In the genomic region with DNA sequence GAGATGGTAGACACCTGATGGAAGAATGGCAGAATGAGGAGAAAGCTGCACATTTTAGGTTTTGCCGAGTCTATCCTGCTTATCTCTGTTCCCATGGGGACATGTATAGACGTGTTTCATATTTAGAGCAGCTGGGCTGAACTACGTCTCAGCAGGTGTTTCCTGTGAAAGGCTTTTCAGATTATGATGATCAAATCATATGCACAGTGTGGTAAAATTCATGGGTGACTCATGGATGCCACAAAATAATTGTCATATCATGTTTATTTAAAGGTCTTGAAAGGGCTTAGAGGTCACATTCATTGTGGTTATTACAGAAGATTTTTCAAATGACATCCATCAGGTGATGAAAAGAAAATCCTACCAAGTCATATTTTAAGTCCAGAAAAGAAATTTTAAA, we compare ENCODE assay signal across 8 cellular contexts.
DNase-seq lines count a peak whose midpoint lies in the region; ATAC-seq lines count a peak whose summit lies in the region.

No MANE protein-coding gene starts in this region.

- H3K27me3 ChIP-seq in BLaER1, result no peaks in the 10 kb centered on the region
- H3K27me3 ChIP-seq in GM23248 (replicated peaks; ENCODE audit: insufficient read depth), result peaks cover 35% of the 10 kb centered on the region

- no peak overlapping the region for H2AFZ ChIP-seq in GM23248

- H4K20me1 ChIP-seq in BLaER1 (no peaks in the 10 kb centered on the region), GM23248 (ENCODE audit: insufficient read depth) (no peaks in the 10 kb centered on the region)

- H3K36me3 ChIP-seq in BLaER1 (no peaks in the 10 kb centered on the region), GM23248 (ENCODE audit: low read depth) (no peaks in the 10 kb centered on the region)

- peak; percentile 95 for ATAC-seq in GM18907 (IDR thresholded peaks at IDR 0.05; ENCODE audit: unreplicated experiment)
- peak; percentile 90 for ATAC-seq in HG03095 (IDR thresholded peaks at IDR 0.05; ENCODE audit: unreplicated experiment)

- H3F3A ChIP-seq in GM23248 (ENCODE audit: insufficient read depth), result no peaks in the 10 kb centered on the region

- peaks cover 46% of the 10 kb centered on the region for H3K4me1 ChIP-seq in BLaER1
- no peaks in the 10 kb centered on the region for H3K4me1 ChIP-seq in GM23248 (ENCODE audit: insufficient read depth)

- WGBS in GM23248 (ENCODE audit: low coverage in 1 of 2, low lambda C conversion rate in 2 of 2, missing lambda C conversion rate in 2 of 2), 2 experiments, result 65% methylated on average over 3 of the region's 3 CpGs

- H3K27ac ChIP-seq in BLaER1, result peak overlapping the region; percentile 80; the same call in 1 of the 2 replicates
- no peak overlapping the region for H3K27ac ChIP-seq in GM23248

- DNase-seq in T follicular helper cell (ENCODE audit: low read depth), result peak; percentile 39
- peak; percentile 67 for DNase-seq in pulmonary artery endothelial cell (ENCODE audit: low read depth, low spot score)
- DNase-seq in mucosa of gallbladder (ENCODE audit: low spot score), result no peak
- DNase-seq in NCI-H2227 (lab: John Stamatoyannopoulos, UW; ENCODE audit: unreplicated experiment), result no peak
- DNase-seq in GM23248, result no peak

- peak overlapping the region; percentile 42; the same call in 1 of the 2 replicates for H3K4me3 ChIP-seq in BLaER1
- H3K4me3 ChIP-seq in GM23248, result no peak overlapping the region

- peak overlapping the region; percentile 60 for H3K4me2 ChIP-seq in BLaER1
- no peak overlapping the region for H3K4me2 ChIP-seq in GM23248 (ENCODE audit: unreplicated experiment)

- H3K9me3 ChIP-seq in BLaER1 (peaks cover 29% of the 10 kb centered on the region), GM23248 (ENCODE audit: low read depth) (no peaks in the 10 kb centered on the region)

- in situ Hi-C loops in GM23248 (cut with MboI), result no loop called here

- no peaks in the 10 kb centered on the region for H3K79me2 ChIP-seq in GM23248 (ENCODE audit: insufficient read depth)

- H3K9me2 ChIP-seq in GM23248 (ENCODE audit: insufficient read depth), result no peaks in the 10 kb centered on the region

- H3K9ac ChIP-seq in BLaER1, result no peak overlapping the region
- H3K9ac ChIP-seq in GM23248, result no peak overlapping the region

Comparison
In these comparisons a context has a peak if more than half of its experiments do, and no peak if none do; other contexts are left out.
1. DNase-seq: peak in T follicular helper cell (single experiment) and pulmonary artery endothelial cell (single experiment); none in mucosa of gallbladder (single experiment), NCI-H2227 (single experiment) and GM23248 (single experiment).